ENCODE assay signal across 9 cellular contexts in genomic region chr17:10875984-10876555, GRCh38. TPM values are rescaled to one million over a fixed set of nuclear protein-coding genes. Genes with fewer than 3 reads are reported as not detected.
DNase-seq lines count a peak whose midpoint lies in the region; TF ChIP-seq lines count a peak whose summit lies in the region.
"Had no signal": no experiment of that assay in that cellular context is flagged by ENCODE, and none has a peak within 500 bp of the region (broad histone marks: within the 10 kb centered on the region; RNA-seq: fewer than 3 reads in every experiment).

No MANE protein-coding gene starts in this region.

- no peaks in the 10 kb centered on the region for H4K20me1 ChIP-seq in Loucy (ENCODE audit: insufficient read depth, low read length, poor library complexity, severe bottlenecking)

- DNase-seq in activated CD4-positive, alpha-beta T cell treated with anti-CD3 and anti-CD28 coated beads for 48 hours: peak; percentile 45
- DNase-seq in activated CD4-positive, alpha-beta T cell treated with anti-CD3 and anti-CD28 coated beads, Interleukin-2, amount 50 U/mL, for 4 hours: no peak
- peak; percentile 1 for DNase-seq in activated CD8-positive, alpha-beta memory T cell treated with anti-CD3 and anti-CD28 coated beads, Interleukin-2, amount 50 U/mL, for 24 hours (ENCODE audit: extremely low read depth)
- DNase-seq in glutamatergic neuron: peak; percentile 78
- peak; percentile 8 for DNase-seq in putamen (ENCODE audit: low spot score)
- no peak for DNase-seq in MV-4-11 (lab: John Stamatoyannopoulos, UW)
- no peak for DNase-seq in occipital lobe (lab: John Stamatoyannopoulos, UW)

- peak; percentile 75 for TF ChIP-seq CTCF in Loucy (conservative IDR thresholded peaks at IDR 0.05; ENCODE audit: low read length)
- peak; percentile 91 for TF ChIP-seq CTCF in glutamatergic neuron (IDR thresholded peaks at IDR 0.05; ENCODE audit: partially characterized antibody, unreplicated experiment)

- no peaks in the 10 kb centered on the region for H3K79me2 ChIP-seq in Loucy (ENCODE audit: insufficient read depth, low read length)

- H2AFZ ChIP-seq in Loucy (ENCODE audit: low read length): no peak overlapping the region

- no peak overlapping the region for H3K4me3 Mint-ChIP-seq in glutamatergic neuron (ENCODE audit: unreplicated experiment)
- H3K4me3 Mint-ChIP-seq: dendritic cell treated with granulocyte-macrophage colony-stimulating factor and Interleukin-4, amounts not matched to agents 40 ng/mL and 50 ng/mL, for 4 days had no signal

- H3K9me3 ChIP-seq in Loucy (ENCODE audit: insufficient read depth, low read depth, low read length): no peaks in the 10 kb centered on the region

- no peak overlapping the region for H3K4me3 ChIP-seq in Loucy (ENCODE audit: low read length, poor library complexity, severe bottlenecking)

- H3K4me2 ChIP-seq in Loucy (ENCODE audit: low read depth, low read length, poor library complexity, severe bottlenecking): no peak overlapping the region

- no peaks in the 10 kb centered on the region for H3K36me3 Mint-ChIP-seq in glutamatergic neuron (ENCODE audit: unreplicated experiment)

- no peak overlapping the region for H3K9ac ChIP-seq in Loucy (ENCODE audit: low read depth, low read length, poor library complexity, severe bottlenecking)

- peaks cover 4% of the 10 kb centered on the region for H3K4me1 ChIP-seq in Loucy (ENCODE audit: insufficient read depth, low read length, poor library complexity, severe bottlenecking)

- H3K36me3 ChIP-seq in Loucy (ENCODE audit: insufficient read depth, low read length): no peaks in the 10 kb centered on the region

- no peaks in the 10 kb centered on the region for H3F3A ChIP-seq in Loucy (ENCODE audit: low read depth)

- no peaks in the 10 kb centered on the region for H3K9me3 Mint-ChIP-seq in glutamatergic neuron (ENCODE audit: unreplicated experiment)
- H3K9me3 Mint-ChIP-seq: dendritic cell treated with granulocyte-macrophage colony-stimulating factor and Interleukin-4, amounts not matched to agents 40 ng/mL and 50 ng/mL, for 4 days had no signal

- peaks cover 2% of the 10 kb centered on the region for H3K27me3 Mint-ChIP-seq in glutamatergic neuron (ENCODE audit: unreplicated experiment)
- H3K27me3 Mint-ChIP-seq: dendritic cell treated with granulocyte-macrophage colony-stimulating factor and Interleukin-4, amounts not matched to agents 40 ng/mL and 50 ng/mL, for 4 days had no signal

- H3K27ac Mint-ChIP-seq in glutamatergic neuron (ENCODE audit: unreplicated experiment): no peak overlapping the region
- H3K27ac Mint-ChIP-seq: dendritic cell treated with granulocyte-macrophage colony-stimulating factor and Interleukin-4, amounts not matched to agents 40 ng/mL and 50 ng/mL, for 4 days had no signal

- no peaks in the 10 kb centered on the region for H3K27me3 ChIP-seq in Loucy (ENCODE audit: insufficient read depth, low read length, poor library complexity, severe bottlenecking)

- no peaks in the 10 kb centered on the region for H3K9me2 ChIP-seq in Loucy (replicated peaks; ENCODE audit: low read depth, low read length)

- no peaks in the 10 kb centered on the region for H3K4me1 Mint-ChIP-seq in glutamatergic neuron (ENCODE audit: low read depth, unreplicated experiment)

RNA-seq across cellular contexts. Expression of gene PIRT, which starts 38.2 kb away (rescaled TPM):
- total RNA-seq in glutamatergic neuron (ENCODE audit: unreplicated experiment): 0.32 TPM
- total RNA-seq in occipital lobe: 0.94 TPM

Comparison
In these comparisons a context has a peak if more than half of its experiments do, and no peak if none do; other contexts are left out.
1. DNase-seq: peak in activated CD4-positive, alpha-beta T cell treated with anti-CD3 and anti-CD28 coated beads for 48 hours (single experiment), activated CD8-positive, alpha-beta memory T cell treated with anti-CD3 and anti-CD28 coated beads, Interleukin-2, amount 50 U/mL, for 24 hours (single experiment), glutamatergic neuron (single experiment) and putamen (single experiment); none in activated CD4-positive, alpha-beta T cell treated with anti-CD3 and anti-CD28 coated beads, Interleukin-2, amount 50 U/mL, for 4 hours (0 of 2), MV-4-11 (single experiment) and occipital lobe (single experiment).